In the genomic region with DNA sequence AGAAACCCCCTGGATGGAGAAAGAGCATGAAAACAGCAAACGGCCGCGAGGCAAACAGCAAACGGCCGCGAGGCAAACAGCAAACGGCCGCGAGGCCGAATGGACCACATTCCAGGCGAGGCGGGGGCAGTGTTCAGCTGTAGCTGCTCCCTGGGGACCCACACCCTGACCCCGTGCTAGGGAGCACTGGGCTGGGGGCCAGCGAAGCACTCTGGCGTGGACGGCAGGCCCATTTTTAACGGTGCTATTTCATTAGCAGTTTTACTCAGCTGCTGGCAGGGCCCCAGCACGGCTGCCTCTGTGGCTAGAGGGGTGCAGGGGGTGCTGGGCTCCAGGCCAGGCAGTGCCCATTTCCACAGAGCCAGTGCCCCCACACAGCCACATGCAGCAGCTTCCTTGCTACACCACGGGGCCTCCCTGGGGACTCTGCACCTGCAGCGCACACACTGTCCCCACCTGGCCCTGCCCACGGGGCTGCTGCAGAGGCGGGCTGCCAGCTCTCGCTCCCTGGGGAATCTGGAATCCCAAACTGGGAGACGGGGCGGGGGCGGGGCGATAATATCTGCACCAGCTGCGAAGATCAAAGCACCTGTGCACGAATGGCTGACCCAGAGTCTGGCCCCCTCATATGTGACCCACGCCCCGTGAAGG, we compare ENCODE assay signal across 11 cellular contexts. TPM values are rescaled to one million over a fixed set of nuclear protein-coding genes. Genes with fewer than 3 reads are reported as not detected.
DNase-seq lines count a peak whose midpoint lies in the region; ATAC-seq, FAIRE-seq and TF ChIP-seq lines count a peak whose summit lies in the region.
"Had no signal": no experiment of that assay in that cellular context is flagged by ENCODE, and none has a peak within 500 bp of the region (broad histone marks: within the 10 kb centered on the region; RNA-seq: fewer than 3 reads in every experiment).

No MANE protein-coding gene starts in this region.

- peak overlapping the region; percentile 60 for H2AFZ ChIP-seq in endothelial cell of umbilical vein (ENCODE audit: low read depth, low read length)

- POLR2A ChIA-PET in endothelial cell of umbilical vein (lab: Charles Lee) = no interaction called here

- DNase-seq in DMS79 treated with DMSO at 0.1 percent for 48 hours (lab: John Stamatoyannopoulos, UW) (peak; percentile 86), NCI-H2107 (lab: John Stamatoyannopoulos, UW) (peak; percentile 90), endothelial cell of umbilical vein (ENCODE audit: low read depth, low spot score) (no peak)
- DNase-seq: NCI-H187, sigmoid colon had no signal

- no peak overlapping the region for H3K27ac ChIP-seq in endothelial cell of umbilical vein (ENCODE audit: insufficient read depth, low read depth, low read length)
- H3K27ac ChIP-seq in neutrophil = peak overlapping the region; percentile 100
- H3K27ac ChIP-seq: sigmoid colon had no signal

- peaks cover 16% of the 10 kb centered on the region for H3K4me1 ChIP-seq in endothelial cell of umbilical vein (ENCODE audit: control insufficient read depth, extremely low read depth, insufficient read depth, low read length)
- H3K4me1 ChIP-seq in neutrophil (ENCODE audit: control insufficient read depth in 1 of 2, insufficient read depth in 1 of 2, low read depth in 1 of 2, low read length in 1 of 2) = peaks cover 62 to 67% of the 10 kb centered on the region in 2 experiments

- ATAC-seq in HG03045 (IDR thresholded peaks at IDR 0.05; ENCODE audit: unreplicated experiment) (no peak), HG03457 (IDR thresholded peaks at IDR 0.05; ENCODE audit: unreplicated experiment) (no peak), HG02763 (IDR thresholded peaks at IDR 0.05; ENCODE audit: unreplicated experiment) (no peak), GM21423 (IDR thresholded peaks at IDR 0.05; ENCODE audit: unreplicated experiment) (no peak)

- intact Hi-C loops in endothelial cell of umbilical vein (cut with micrococcal nuclease) = no loop called here

- TF ChIP-seq CTCF in endothelial cell of umbilical vein (IDR thresholded peaks at IDR 0.05; ENCODE audit: extremely low read depth in 1 of 2, insufficient read depth in 1 of 2, low read depth in 1 of 2, low read length in 2 of 2) (no peak), neutrophil (IDR thresholded peaks at IDR 0.05) (no peak)

- FAIRE-seq in endothelial cell of umbilical vein (lab: Jason Lieb, UNC) = no peak
- FAIRE-seq: GM19239 had no signal

- no peak overlapping the region for H3K9ac ChIP-seq in endothelial cell of umbilical vein (replicated peaks; ENCODE audit: extremely low read depth, insufficient read depth, low read length)

- no peaks in the 10 kb centered on the region for H4K20me1 ChIP-seq in endothelial cell of umbilical vein (replicated peaks; ENCODE audit: control insufficient read depth, extremely low read depth, insufficient read depth, low read length)

- dilution Hi-C loops in endothelial cell of umbilical vein (cut with MboI; ENCODE audit: extremely low pct_ligation_motif_present, low sequenced_read_pairs) = no loop called here

- H3K27me3 ChIP-seq in endothelial cell of umbilical vein (ENCODE audit: control insufficient read depth in 2 of 2, insufficient read depth in 2 of 2, low read length in 2 of 2) = peaks cover 0 to 2% of the 10 kb centered on the region in 2 experiments
- H3K27me3 ChIP-seq in neutrophil = no peaks in the 10 kb centered on the region

- TF ChIP-seq POLR2A in endothelial cell of umbilical vein (IDR thresholded peaks at IDR 0.05; ENCODE audit: low read depth, low read length) = no peak

- no peak overlapping the region for H3K4me3 ChIP-seq in endothelial cell of umbilical vein (replicated peaks in 1 of 3; ENCODE audit: insufficient read depth in 1 of 3, low read depth in 1 of 3, low read length in 3 of 3)
- peak overlapping the region; percentile 27 to 70 for H3K4me3 ChIP-seq in neutrophil (ENCODE audit: low read depth in 1 of 2, low read length in 1 of 2)
- H3K4me3 ChIP-seq: sigmoid colon had no signal

- no TSS peak for BruUV-seq in endothelial cell of umbilical vein (replicated peaks; lab: Mats Ljungman, UMichigan)

- H3K4me2 ChIP-seq in endothelial cell of umbilical vein (ENCODE audit: insufficient read depth, low read length) = no peak overlapping the region

- H3K9me3 ChIP-seq in endothelial cell of umbilical vein (replicated peaks; ENCODE audit: control insufficient read depth, insufficient read depth, low read length) (no peaks in the 10 kb centered on the region), neutrophil (no peaks in the 10 kb centered on the region)

- no peaks in the 10 kb centered on the region for H3K79me2 ChIP-seq in endothelial cell of umbilical vein (ENCODE audit: control insufficient read depth, insufficient read depth, low read length)

- CTCF ChIA-PET in endothelial cell of umbilical vein (lab: Charles Lee) = interaction anchor here (2.8 kb wide), 1 partner anchor 11 kb away, joined by 15 read pairs; no protein-coding TSS in a partner anchor

- no peaks in the 10 kb centered on the region for H3K36me3 ChIP-seq in endothelial cell of umbilical vein (ENCODE audit: control insufficient read depth in 2 of 2, extremely low read depth in 1 of 2, insufficient read depth in 2 of 2, low read length in 2 of 2)
- no peaks in the 10 kb centered on the region for H3K36me3 ChIP-seq in neutrophil
- H3K36me3 ChIP-seq: sigmoid colon had no signal

- no peaks in the 10 kb centered on the region for H3K9me1 ChIP-seq in endothelial cell of umbilical vein (replicated peaks; ENCODE audit: control insufficient read depth, extremely low read depth, insufficient read depth, low read length)

TF ChIP-seq in endothelial cell of umbilical vein, 7 proteins besides CTCF, POLR2A, EP300 and RAD21:
- TF ChIP-seq FOS (IDR thresholded peaks at IDR 0.05; ENCODE audit: borderline replicate concordance, insufficient read depth, low read length) = no peak
- no peak for TF ChIP-seq POLR2AphosphoS5 (IDR thresholded peaks at IDR 0.05; ENCODE audit: insufficient read depth, low read depth, low read length)
- TF ChIP-seq, protein P1, sequence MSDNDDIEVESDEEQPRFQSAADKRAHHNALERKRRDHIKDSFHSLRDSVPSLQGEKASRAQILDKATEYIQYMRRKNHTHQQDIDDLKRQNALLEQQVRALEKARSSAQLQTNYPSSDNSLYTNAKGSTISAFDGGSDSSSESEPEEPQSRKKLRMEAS (IDR thresholded peaks at IDR 0.05; ENCODE audit: insufficient read depth, insufficient read length) = no peak
- no peak for TF ChIP-seq EZH2 (IDR thresholded peaks at IDR 0.05; ENCODE audit: borderline replicate concordance, low read depth, low read length, severe bottlenecking)
- no peak for TF ChIP-seq JUN (IDR thresholded peaks at IDR 0.05; ENCODE audit: borderline replicate concordance, insufficient read depth, insufficient read length, low read depth)
- no peak for TF ChIP-seq GATA2 (IDR thresholded peaks at IDR 0.05; ENCODE audit: insufficient read depth, insufficient read length, low read depth, low read length)
- TF ChIP-seq MYC (IDR thresholded peaks at IDR 0.05; ENCODE audit: low read depth, low read length) = no peak
TF ChIP-seq in endothelial cell of umbilical vein: peak in this region for 0.

RNA-seq across cellular contexts. Expression of gene SLCO4A1, which starts 35.6 kb away (rescaled TPM):
- 3.3 and 4.1 TPM in 2 replicates for total RNA-seq in endothelial cell of umbilical vein
- 0.92 and 1.4 TPM in 2 replicates for polyA plus RNA-seq in endothelial cell of umbilical vein
- 1.1 and 1.4 TPM in 2 replicates for polyA plus RNA-seq in endothelial cell of umbilical vein (2011; cell fraction: cytosol; rRNA removed)
- 2.6 and 3.5 TPM in 2 replicates for polyA plus RNA-seq in endothelial cell of umbilical vein (2011; cell fraction: nucleus; rRNA removed)
- 3.8 and 5.4 TPM in 2 replicates for polyA plus RNA-seq in endothelial cell of umbilical vein (2012)
- polyA minus RNA-seq in endothelial cell of umbilical vein = 0.55 and 1.00 TPM in 2 replicates
- 30.2 TPM for polyA minus RNA-seq in endothelial cell of umbilical vein (2011; cell fraction: cytosol; rRNA and poly(A)+ RNA removed)
- 1.1 and 1.7 TPM in 2 replicates for polyA minus RNA-seq in endothelial cell of umbilical vein (2011; cell fraction: nucleus; rRNA and poly(A)+ RNA removed)

Comparison
In these comparisons a context has a peak if more than half of its experiments do, and no peak if none do; other contexts are left out.
1. H3K4me3 ChIP-seq: peak in neutrophil (2 of 2); none in endothelial cell of umbilical vein (0 of 3).